ENCODE assay signal across 17 cellular contexts in the genomic region with DNA sequence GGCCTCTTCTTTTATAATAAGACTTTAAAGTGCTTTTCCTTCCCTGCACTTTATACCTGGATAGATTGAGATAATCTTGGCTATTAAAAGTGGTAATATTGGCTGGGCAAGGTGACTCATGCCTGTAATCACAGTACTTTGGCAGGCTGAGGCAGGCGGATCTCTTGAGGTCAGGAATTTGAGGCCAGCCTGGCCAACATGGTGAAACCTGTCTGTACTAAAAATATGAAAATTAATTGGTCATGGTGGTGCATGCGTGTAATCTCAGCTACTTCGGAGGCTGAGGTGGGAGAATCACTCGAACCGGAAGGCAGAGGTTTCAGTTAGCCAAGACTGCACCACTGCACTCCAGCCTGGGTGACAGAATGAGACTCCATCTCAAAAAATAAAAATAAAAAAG.
DNase-seq lines count a peak whose midpoint lies in the region; ATAC-seq and TF ChIP-seq lines count a peak whose summit lies in the region.
"Had no signal": no experiment of that assay in that cellular context is flagged by ENCODE, and none has a peak within 500 bp of the region (broad histone marks: within the 10 kb centered on the region; RNA-seq: fewer than 3 reads in every experiment).

No MANE protein-coding gene starts in this region.

- H3K36me3 ChIP-seq in MG63, result no peaks in the 10 kb centered on the region

- DNase-seq in MG63 (peak; percentile 25), astrocyte of the cerebellum (ENCODE audit: low read depth) (peak; percentile 23), iris pigment epithelial cell (ENCODE audit: low read depth) (peak; percentile 1), ureter (ENCODE audit: low spot score) (peak; percentile 59), NCI-H2171 treated with DMSO at 0.1 percent for 48 hours (lab: John Stamatoyannopoulos, UW) (no peak), NOMO-1 (lab: John Stamatoyannopoulos, UW; ENCODE audit: unreplicated experiment in 2 of 2) (no peak)
- DNase-seq: ACHN, C1 segment of cervical spinal cord, DND-41, H7, HFFc6, NCI-H1092 treated with DMSO at 0.1 percent for 48 hours, NCI-H2081, NCI-H510A treated with DMSO at 0.1 percent for 48 hours, NCI-H82, SW 1271 had no signal

- H3K9me3 ChIP-seq in MG63, result no peaks in the 10 kb centered on the region

- no peak for ATAC-seq in HG03108 (IDR thresholded peaks at IDR 0.05; ENCODE audit: unreplicated experiment)

- H3K27me3 ChIP-seq in MG63, result no peaks in the 10 kb centered on the region

- in situ Hi-C loops in astrocyte of the cerebellum (cut with HindIII; ENCODE audit: low sequenced_read_pairs), result no loop called here

- no peak for TF ChIP-seq CTCF in astrocyte of the cerebellum (IDR thresholded peaks at IDR 0.05; ENCODE audit: low read depth, low read length, missing control alignments)

- H3K4me3 ChIP-seq in MG63 (no peak overlapping the region), astrocyte of the cerebellum (ENCODE audit: low read depth, low read length) (no peak overlapping the region)

Comparison
In these comparisons a context has a peak if more than half of its experiments do, and no peak if none do; other contexts are left out.
1. DNase-seq: peak in MG63 (single experiment), astrocyte of the cerebellum (single experiment), iris pigment epithelial cell (single experiment) and ureter (single experiment); none in NCI-H2171 treated with DMSO at 0.1 percent for 48 hours (single experiment) and NOMO-1 (0 of 2).